Comparison of ENCODE assay signal across 9 cellular contexts in the genomic region with DNA sequence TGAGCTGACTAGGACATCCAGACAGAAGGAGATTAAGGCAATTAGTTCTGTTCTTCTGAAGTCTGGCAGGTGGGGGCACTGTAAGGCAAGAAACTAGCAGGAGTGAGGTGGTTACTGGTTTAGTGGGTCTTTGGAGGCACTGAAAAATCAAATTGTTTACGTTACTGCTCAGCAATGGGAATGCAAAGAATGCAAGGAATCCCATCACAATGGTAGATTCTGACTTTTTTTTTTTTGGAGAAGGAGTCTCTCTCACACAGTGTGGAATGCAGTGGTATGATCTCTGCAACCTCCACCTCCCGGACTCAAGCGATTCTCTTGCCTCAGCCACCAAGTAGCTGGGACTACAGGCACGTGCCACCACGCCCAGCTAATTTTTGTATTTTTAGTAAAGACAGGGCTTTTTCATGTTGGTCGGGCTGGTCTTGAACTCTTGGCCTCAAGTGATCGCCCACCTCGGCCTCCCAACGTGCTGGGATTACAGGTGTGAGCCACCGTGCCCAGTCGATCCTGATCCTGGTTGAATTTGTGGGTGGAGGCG. TPM values are rescaled to one million over a fixed set of nuclear protein-coding genes. Genes with fewer than 3 reads are reported as not detected.
DNase-seq lines count a peak whose midpoint lies in the region; ATAC-seq, FAIRE-seq and TF ChIP-seq lines count a peak whose summit lies in the region.
"Had no signal": no experiment of that assay in that cellular context is flagged by ENCODE, and none has a peak within 500 bp of the region (broad histone marks: within the 10 kb centered on the region; RNA-seq: fewer than 3 reads in every experiment).

No MANE protein-coding gene starts in this region.

- peak overlapping the region; percentile 52 for H3K4me2 ChIP-seq in astrocyte (ENCODE audit: low read length)

- H3K27me3 Mint-ChIP-seq in astrocyte (ENCODE audit: low read depth, unreplicated experiment) = peaks cover 8% of the 10 kb centered on the region

- ATAC-seq in GM21529 (IDR thresholded peaks at IDR 0.05; ENCODE audit: unreplicated experiment) (no peak), GM18511 (IDR thresholded peaks at IDR 0.05; ENCODE audit: unreplicated experiment) (no peak)

- intact Hi-C loops in esophagus squamous epithelium (cut with DNase I) = no loop called here

- TF ChIP-seq POLR2A in esophagus squamous epithelium (IDR thresholded peaks at IDR 0.05) = no peak

- CTCF ChIA-PET in AG04450 (lab: Charles Lee) = interaction anchor here (0.6 to 8.1 kb wide), 16 partner anchors 8 to 1203 kb away, joined by 3 to 93 read pairs (median 4); no protein-coding TSS in a partner anchor

- H2AFZ ChIP-seq in astrocyte (ENCODE audit: low read depth, low read length) = no peak overlapping the region

- no peaks in the 10 kb centered on the region for H3K9me3 Mint-ChIP-seq in astrocyte (ENCODE audit: unreplicated experiment)

- H4K20me1 ChIP-seq in astrocyte (ENCODE audit: insufficient read depth, low read length) = no peaks in the 10 kb centered on the region

- no peaks in the 10 kb centered on the region for H3K79me2 ChIP-seq in astrocyte (ENCODE audit: insufficient read depth, low read length)

- POLR2A ChIA-PET in AG04450 (lab: Yijun Ruan, JAX) = interaction anchor here (0.7 to 1.0 kb wide), 8 partner anchors 11 to 1257 kb away, joined by 3 to 6 read pairs (median 3); a partner anchor contains a TSS

- H3K36me3 ChIP-seq in astrocyte (ENCODE audit: insufficient read depth, low read length) (no peaks in the 10 kb centered on the region), esophagus squamous epithelium (peaks cover 0 to 17% (median 1%) of the 10 kb centered on the region in 3 donors)
- H3K36me3 ChIP-seq: ovary had no signal

- no peak overlapping the region for H3K9ac ChIP-seq in astrocyte (ENCODE audit: low read length)

- H3K4me1 ChIP-seq in astrocyte (ENCODE audit: insufficient read depth, low read length) = peaks cover 23% of the 10 kb centered on the region
- peaks cover 0 to 17% (median 0%) of the 10 kb centered on the region in 3 donors for H3K4me1 ChIP-seq in esophagus squamous epithelium

- peak; percentile 100 for FAIRE-seq in astrocyte (lab: Jason Lieb, UNC)

- H3K36me3 Mint-ChIP-seq in astrocyte (ENCODE audit: low read depth, unreplicated experiment) = no peaks in the 10 kb centered on the region

- H3K27ac Mint-ChIP-seq in astrocyte (ENCODE audit: unreplicated experiment) = peak overlapping the region; percentile 91

- H3K4me3 ChIP-seq in AG04450 (ENCODE audit: low read depth, low read length) (no peak overlapping the region), astrocyte (ENCODE audit: insufficient read depth, low read depth, low read length) (no peak overlapping the region), esophagus squamous epithelium (no peak overlapping the region)
- H3K4me3 ChIP-seq: ovary had no signal

- H3K27ac ChIP-seq in AG04450 (ENCODE audit: low read depth, low read length) (peak overlapping the region; percentile 89), astrocyte (ENCODE audit: low read depth, low read length) (peak overlapping the region; percentile 56), esophagus squamous epithelium (no peak overlapping the region)
- H3K27ac ChIP-seq: ovary had no signal

- H3K9me3 ChIP-seq in AG04450 (ENCODE audit: control insufficient read depth, insufficient read depth, low read length) = peaks cover 3% of the 10 kb centered on the region; the same call in 1 of the 2 replicates
- no peaks in the 10 kb centered on the region for H3K9me3 ChIP-seq in astrocyte (ENCODE audit: insufficient read depth, low read depth, low read length)
- no peaks in the 10 kb centered on the region for H3K9me3 ChIP-seq in esophagus squamous epithelium
- H3K9me3 ChIP-seq: ovary had no signal

- TF ChIP-seq CTCF in AG04450 (IDR thresholded peaks at IDR 0.05; ENCODE audit: low read depth, low read length) (peak; percentile 73), astrocyte (IDR thresholded peaks at IDR 0.05; ENCODE audit: insufficient read depth, low read depth, low read length) (peak; percentile 85), esophagus squamous epithelium (IDR thresholded peaks at IDR 0.05) (no peak)

- peak overlapping the region; percentile 63 for H3K4me3 Mint-ChIP-seq in astrocyte (ENCODE audit: unreplicated experiment)

- peak; percentile 95 for DNase-seq in AG04450 (ENCODE audit: low read depth, low spot score)
- peak; percentile 97 for DNase-seq in HT1080 (ENCODE audit: low read depth)
- DNase-seq in astrocyte (ENCODE audit: low read depth) = peak; percentile 96
- DNase-seq in iPS-NIHi7 (ENCODE audit: extremely low spot score) = peak; percentile 85
- DNase-seq in NCI-H2107 (lab: John Stamatoyannopoulos, UW) = no peak
- DNase-seq in esophagus squamous epithelium (lab: John Stamatoyannopoulos, UW) = no peak

- 73 to 80% methylated on average over 2 to 12 of the region's 12 CpGs for WGBS in esophagus squamous epithelium, 2 donors

- no peaks in the 10 kb centered on the region for H3K27me3 ChIP-seq in AG04450 (ENCODE audit: control insufficient read depth, insufficient read depth, low read length)
- H3K27me3 ChIP-seq in astrocyte (ENCODE audit: insufficient read depth, low read length) = no peaks in the 10 kb centered on the region
- no peaks in the 10 kb centered on the region for H3K27me3 ChIP-seq in esophagus squamous epithelium
- H3K27me3 ChIP-seq: ovary had no signal

- H3K4me1 Mint-ChIP-seq in astrocyte (ENCODE audit: low read depth, unreplicated experiment) = peaks cover 35% of the 10 kb centered on the region

RNA-seq across cellular contexts. Expression of a gene that starts 16.4 kb away (rescaled TPM):
- polyA plus RNA-seq in AG04450 (2011; rRNA removed) = 0.02 TPM in 1 of 2 replicates, not detected in the other
- polyA minus RNA-seq in AG04450 (2011; rRNA and poly(A)+ RNA removed) = not detected in 2 replicates
- 0.02 TPM in 1 of 2 replicates, not detected in the other for total RNA-seq in HT1080 (2014; rRNA removed; shearing (Covaris generic))
- polyA plus RNA-seq in HT1080 (2015; cell fraction: cytosol; rRNA removed) = 0.02 and 0.07 TPM in 2 replicates
- 0.15 TPM in 1 of 2 replicates, not detected in the other for polyA plus RNA-seq in HT1080 (2015; cell fraction: nucleus; rRNA removed)
- total RNA-seq in astrocyte (not detected in 2 replicates), esophagus squamous epithelium (10 to 100 TPM in 2 of 4 donors, 1 to 10 TPM in 2; 3.9 to 78.6 (median 10.8) TPM)

RNA-seq across cellular contexts. Expression of a gene that starts 23.9 kb away (rescaled TPM):
- 27.8 and 30.8 TPM in 2 replicates for polyA plus RNA-seq in AG04450 (2011; rRNA removed)
- 29.7 and 40.5 TPM in 2 replicates for polyA minus RNA-seq in AG04450 (2011; rRNA and poly(A)+ RNA removed)
- total RNA-seq in HT1080 (2014; rRNA removed; shearing (Covaris generic)) = 61.4 and 69.8 TPM in 2 replicates
- polyA plus RNA-seq in HT1080 (2015; cell fraction: cytosol; rRNA removed) = 19.6 and 22.5 TPM in 2 replicates
- 12.7 and 14.9 TPM in 2 replicates for polyA plus RNA-seq in HT1080 (2015; cell fraction: nucleus; rRNA removed)
- 2.2 and 2.7 TPM in 2 replicates for total RNA-seq in astrocyte
- total RNA-seq in esophagus squamous epithelium = 10 to 100 TPM in 2 of 4 donors, 1 to 10 TPM in 2; 5.3 to 14.1 (median 10.0) TPM

Comparison
In these comparisons a context has a peak if more than half of its experiments do, and no peak if none do; other contexts are left out.
1. DNase-seq: peak in AG04450 (single experiment), HT1080 (single experiment), astrocyte (single experiment) and iPS-NIHi7 (single experiment); none in NCI-H2107 (single experiment) and esophagus squamous epithelium (single experiment).
2. H3K27ac ChIP-seq: peak in AG04450 (single experiment) and astrocyte (single experiment); none in esophagus squamous epithelium (0 of 4).
3. CTCF ChIP-seq: peak in AG04450 (single experiment) and astrocyte (single experiment); none in esophagus squamous epithelium (0 of 6).